Comparison of ENCODE assay signal across 1 cellular context in genomic region chr7:72413290-72413689, GRCh38.
TF ChIP-seq lines count a peak whose summit lies in the region.

No MANE protein-coding gene starts in this region.

TF ChIP-seq in IMR-90, 13 proteins besides CTCF, POLR2A, EP300 and RAD21 (continued from another document):
- TF ChIP-seq USF2 (IDR thresholded peaks at IDR 0.05; ENCODE audit: low read depth, low read length), result no peak
- TF ChIP-seq ELK1 (IDR thresholded peaks at IDR 0.05; ENCODE audit: borderline replicate concordance, low read depth, low read length), result no peak
- no peak for TF ChIP-seq CHD1 (IDR thresholded peaks at IDR 0.05; ENCODE audit: low read depth, low read length)
- TF ChIP-seq MAFK (IDR thresholded peaks at IDR 0.05; ENCODE audit: low read depth, low read length), result no peak
- no peak for TF ChIP-seq NFE2L2 (IDR thresholded peaks at IDR 0.05; ENCODE audit: low read depth, low read length)
- TF ChIP-seq FOS (IDR thresholded peaks at IDR 0.05; ENCODE audit: low read depth, low read length), result no peak
